In the genomic region with DNA sequence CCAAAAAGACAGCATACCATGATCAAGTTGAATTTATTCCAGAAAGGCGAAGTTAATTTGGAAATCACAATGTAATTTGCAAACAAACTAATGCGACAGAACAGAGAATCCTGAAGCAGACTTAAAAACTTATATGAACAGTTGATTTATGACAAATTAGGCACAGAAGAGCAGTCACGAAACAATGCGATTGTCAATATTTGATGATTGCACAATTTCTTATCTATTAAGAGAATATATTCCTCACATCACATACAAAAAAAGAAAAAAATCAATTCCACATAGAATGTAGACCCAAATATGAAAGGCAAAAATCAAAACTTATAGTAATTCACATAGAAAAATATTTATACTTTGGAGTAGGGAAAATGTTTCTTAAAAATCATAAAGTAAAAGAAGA, we compare ENCODE assay signal across 20 cellular contexts.
"Had no signal": no experiment of that assay in that cellular context is flagged by ENCODE, and none has a peak within 500 bp of the region (broad histone marks: within the 10 kb centered on the region; RNA-seq: fewer than 3 reads in every experiment).

No MANE protein-coding gene starts in this region.

- FAIRE-seq: RCC 7860 had no signal

- H3K27ac ChIP-seq: SJCRH30 had no signal

- ATAC-seq: SK-N-SH treated with all-trans-retinoic acid at 6 μM for 48 hours had no signal

- H3K4me1 ChIP-seq: SJCRH30 had no signal

- H3K4me3 ChIP-seq: SJCRH30 had no signal

- DNase-seq: Karpas-422, KG1, MM.1S, NCI-H1092 treated with DMSO at 0.1 percent for 48 hours, NCI-H1436, NCI-H187, NCI-H2029, NCI-H2081 treated with DMSO at 0.1 percent for 48 hours, NCI-H2171, NCI-H226, NCI-H446, NCI-H510A, NCI-H524 treated with DMSO at 0.1 percent for 48 hours, NCI-H69, NCI-H774, RPMI8226, SHP77 treated with DMSO at 0.1 percent for 48 hours, SJCRH30 had no signal

- H3K27me3 ChIP-seq: SJCRH30 had no signal
